In the genomic region with DNA sequence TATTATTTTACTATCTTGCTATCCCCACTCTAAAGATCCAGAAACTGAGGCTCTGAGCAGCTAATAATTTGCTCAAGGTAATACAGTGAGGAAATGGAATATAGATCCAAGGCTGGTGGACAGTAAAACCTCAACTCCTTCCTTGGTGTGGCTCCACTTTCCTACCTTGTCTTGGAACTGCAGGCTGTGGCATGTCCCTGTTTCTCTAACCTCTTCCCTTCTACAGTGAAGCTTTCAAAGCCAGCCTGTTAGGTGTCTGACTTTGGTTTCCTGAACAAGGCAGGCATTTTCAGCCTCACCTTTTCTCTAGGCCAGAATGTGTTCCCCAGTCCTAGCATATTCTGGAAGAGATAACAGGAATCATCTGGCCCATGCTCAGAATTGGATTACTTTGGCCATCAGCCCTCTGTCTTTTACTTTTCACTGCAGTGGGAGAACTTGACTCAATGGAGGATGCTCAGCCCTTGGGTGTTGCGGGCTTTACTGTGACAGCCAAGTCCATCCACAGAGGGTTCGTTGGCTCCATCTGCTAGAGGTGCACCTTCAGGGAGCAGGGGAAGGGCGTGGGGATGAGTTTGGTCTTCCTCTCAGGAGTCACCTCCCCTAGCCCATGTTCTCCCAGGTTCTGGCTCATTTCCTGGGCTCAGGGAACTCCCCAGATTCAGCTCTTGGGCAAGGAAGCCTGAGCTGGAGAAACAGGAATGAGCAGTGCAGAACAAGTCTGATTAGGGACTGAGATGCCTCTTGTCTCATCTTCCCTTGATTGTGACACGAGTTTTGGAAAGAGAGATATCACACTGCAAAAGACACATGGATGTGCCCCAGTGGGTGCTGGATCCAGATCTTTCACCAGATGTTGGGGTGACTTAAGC, we compare ENCODE assay signal across 14 cellular contexts. TPM values are rescaled to one million over a fixed set of nuclear protein-coding genes. Genes with fewer than 3 reads are reported as not detected.
DNase-seq lines count a peak whose midpoint lies in the region; ATAC-seq and TF ChIP-seq lines count a peak whose summit lies in the region.
"Had no signal": no experiment of that assay in that cellular context is flagged by ENCODE, and none has a peak within 500 bp of the region (broad histone marks: within the 10 kb centered on the region; RNA-seq: fewer than 3 reads in every experiment).

No MANE protein-coding gene starts in this region.

- intact Hi-C loops in PC-3 (cut with micrococcal nuclease) = no loop called here
- intact Hi-C loops in ovary (cut with DNase I) = no loop called here

- no TSS peak for BruUV-seq in PC-3 (replicated peaks; lab: Mats Ljungman, UMichigan)

- no peaks in the 10 kb centered on the region for H3K79me2 ChIP-seq in PC-3 (ENCODE audit: low read length)
- no peaks in the 10 kb centered on the region for H3K79me2 ChIP-seq in MM.1S (ENCODE audit: low read length)

- H3K4me1 Mint-ChIP-seq in CD8-positive, alpha-beta memory T cell = peaks cover 19 to 32% (median 26%) of the 10 kb centered on the region in 3 donors
- H3K4me1 Mint-ChIP-seq in effector memory CD8-positive, alpha-beta T cell (ENCODE audit: low read depth in 2 of 2) = peaks cover 7 to 23% of the 10 kb centered on the region in 2 donors
- H3K4me1 Mint-ChIP-seq in nephron = peaks cover 25% of the 10 kb centered on the region

- H3K27ac Mint-ChIP-seq in CD8-positive, alpha-beta memory T cell = no peak overlapping the region
- no peak overlapping the region for H3K27ac Mint-ChIP-seq in effector memory CD8-positive, alpha-beta T cell
- H3K27ac Mint-ChIP-seq in nephron = no peak overlapping the region

- H3K36me3 ChIP-seq in CD8-positive, alpha-beta memory T cell (ENCODE audit: insufficient read depth, low read length) = no peaks in the 10 kb centered on the region
- H3K36me3 ChIP-seq in PC-3 (ENCODE audit: low read depth, low read length) (no peaks in the 10 kb centered on the region), WERI-Rb-1 (no peaks in the 10 kb centered on the region), ovary (no peaks in the 10 kb centered on the region), MM.1S (replicated peaks; ENCODE audit: insufficient read depth, low read length) (no peaks in the 10 kb centered on the region)

- TF ChIP-seq CTCF in PC-3 (conservative IDR thresholded peaks at IDR 0.05; ENCODE audit: low read depth, low read length) = no peak
- TF ChIP-seq CTCF in nephron (IDR thresholded peaks at IDR 0.05; ENCODE audit: unreplicated experiment in 3 of 3) = no peak
- no peak for TF ChIP-seq CTCF in WERI-Rb-1 (IDR thresholded peaks at IDR 0.05; ENCODE audit: low read depth, low read length)
- no peak for TF ChIP-seq CTCF in ovary (IDR thresholded peaks at IDR 0.05)
- no peak for TF ChIP-seq CTCF in MM.1S (IDR thresholded peaks at IDR 0.05; ENCODE audit: low read length)

- H3K9ac ChIP-seq in PC-3 (ENCODE audit: low read length) (no peak overlapping the region), MM.1S (ENCODE audit: low read length) (no peak overlapping the region)

- peak overlapping the region; percentile 85; the same call in 1 of the 2 replicates for H3K4me2 ChIP-seq in PC-3 (ENCODE audit: low read length)
- H3K4me2 ChIP-seq in MM.1S (ENCODE audit: low read depth, low read length) = no peak overlapping the region

- no peak overlapping the region for H3K4me3 ChIP-seq in CD8-positive, alpha-beta memory T cell (ENCODE audit: low read length)
- H3K4me3 ChIP-seq in PC-3 (ENCODE audit: low read length) (no peak overlapping the region; the same call in 1 of the 2 replicates), WERI-Rb-1 (ENCODE audit: low read depth, low read length) (no peak overlapping the region), ovary (no peak overlapping the region), MM.1S (ENCODE audit: low read length) (no peak overlapping the region)

- H4K20me1 ChIP-seq in PC-3 (ENCODE audit: low read length) = no peaks in the 10 kb centered on the region
- no peaks in the 10 kb centered on the region for H4K20me1 ChIP-seq in MM.1S (ENCODE audit: insufficient read depth, low read length)

- TF ChIP-seq EP300 in ovary (IDR thresholded peaks at IDR 0.05) = no peak

- H3F3A ChIP-seq in PC-3 (ENCODE audit: low read length, unreplicated experiment) (no peaks in the 10 kb centered on the region), MM.1S (ENCODE audit: insufficient read depth, low read length) (no peaks in the 10 kb centered on the region)

- whole genome bisulfite sequencing in ovary, 3 donors = 90 to 95% (median 93%) methylated on average over 4 of the region's 4 CpGs

- CTCF ChIA-PET in CD8-positive, alpha-beta memory T cell (lab: Charles Lee) = interaction anchor here (0.6 to 1.6 kb wide), 3 partner anchors 15 to 257 kb away, joined by 5 read pairs; no protein-coding TSS in a partner anchor
- CTCF ChIA-PET in PC-3 (lab: Charles Lee) = interaction anchor here (0.9 kb wide), 1 partner anchor 11 kb away, joined by 5 read pairs; no protein-coding TSS in a partner anchor

- no peaks in the 10 kb centered on the region for H3K9me3 ChIP-seq in CD8-positive, alpha-beta memory T cell (ENCODE audit: low read length)
- no peaks in the 10 kb centered on the region for H3K9me3 ChIP-seq in PC-3 (ENCODE audit: low read length)
- no peaks in the 10 kb centered on the region for H3K9me3 ChIP-seq in WERI-Rb-1 (ENCODE audit: severe bottlenecking)
- no peaks in the 10 kb centered on the region for H3K9me3 ChIP-seq in ovary
- H3K9me3 ChIP-seq in MM.1S (replicated peaks; ENCODE audit: insufficient read depth, low read length) = no peaks in the 10 kb centered on the region

- no peak for ATAC-seq in PC-3
- no peak for ATAC-seq in effector memory CD8-positive, alpha-beta T cell (replicated peaks)

- no peaks in the 10 kb centered on the region for H3K36me3 Mint-ChIP-seq in CD8-positive, alpha-beta memory T cell
- no peaks in the 10 kb centered on the region for H3K36me3 Mint-ChIP-seq in effector memory CD8-positive, alpha-beta T cell (ENCODE audit: insufficient read depth)
- no peaks in the 10 kb centered on the region for H3K36me3 Mint-ChIP-seq in nephron (ENCODE audit: low read depth)

- peaks cover 12% of the 10 kb centered on the region for H3K27me3 ChIP-seq in CD8-positive, alpha-beta memory T cell (ENCODE audit: insufficient read depth, low read length, poor library complexity, severe bottlenecking)
- H3K27me3 ChIP-seq in PC-3 (ENCODE audit: low read length) (no peaks in the 10 kb centered on the region), WERI-Rb-1 (ENCODE audit: insufficient read depth, low read depth, severe bottlenecking) (no peaks in the 10 kb centered on the region), ovary (no peaks in the 10 kb centered on the region), MM.1S (replicated peaks; ENCODE audit: insufficient read depth, low read length) (peaks cover 7% of the 10 kb centered on the region; the same call in 1 of the 2 replicates)

- TF ChIP-seq POLR2A in ovary (IDR thresholded peaks at IDR 0.05) = no peak

- H3K9me2 ChIP-seq in PC-3 (replicated peaks; ENCODE audit: low read length) (no peaks in the 10 kb centered on the region), MM.1S (replicated peaks; ENCODE audit: insufficient read depth, low read length) (no peaks in the 10 kb centered on the region)

- H2AFZ ChIP-seq in PC-3 (ENCODE audit: low read length) = no peak overlapping the region
- no peak overlapping the region for H2AFZ ChIP-seq in MM.1S (ENCODE audit: low read length)

- no peak for DNase-seq in CD8-positive, alpha-beta memory T cell
- DNase-seq in PC-3 = no peak
- no peak for DNase-seq in effector memory CD8-positive, alpha-beta T cell
- DNase-seq in WERI-Rb-1 = no peak
- DNase-seq in stimulated activated CD4-positive, alpha-beta T cell treated with anti-CD3 and anti-CD28 coated beads, Interleukin-4, amount 100 ng/mL, for 1 hour = no peak
- DNase-seq in ovary = no peak
- DNase-seq in MM.1S = no peak
- DNase-seq: amniotic stem cell, erythroblast, NCI-H69, SHP77 treated with DMSO at 0.1 percent for 48 hours had no signal

- H3K4me1 ChIP-seq in CD8-positive, alpha-beta memory T cell (ENCODE audit: insufficient read depth, low read length) = peaks cover 9% of the 10 kb centered on the region
- peaks cover 20% of the 10 kb centered on the region for H3K4me1 ChIP-seq in PC-3 (ENCODE audit: insufficient read depth, low read length)
- H3K4me1 ChIP-seq in ovary (ENCODE audit: insufficient read depth) = peaks cover 3% of the 10 kb centered on the region
- H3K4me1 ChIP-seq in MM.1S (ENCODE audit: low read length) = no peaks in the 10 kb centered on the region

- no peak overlapping the region for H3K27ac ChIP-seq in CD8-positive, alpha-beta memory T cell (ENCODE audit: low read depth, low read length)
- H3K27ac ChIP-seq in PC-3 (ENCODE audit: low read length) (no peak overlapping the region), WERI-Rb-1 (no peak overlapping the region), ovary (no peak overlapping the region), MM.1S (ENCODE audit: low read length) (no peak overlapping the region)

- no peaks in the 10 kb centered on the region for H3K9me3 Mint-ChIP-seq in CD8-positive, alpha-beta memory T cell
- H3K9me3 Mint-ChIP-seq in effector memory CD8-positive, alpha-beta T cell = no peaks in the 10 kb centered on the region
- H3K9me3 Mint-ChIP-seq in nephron = no peaks in the 10 kb centered on the region

- POLR2A ChIA-PET in CD8-positive, alpha-beta memory T cell (lab: Charles Lee) = no interaction called here
- POLR2A ChIA-PET in PC-3 (lab: Charles Lee; ENCODE audit: unreplicated experiment) = interaction anchor here (0.6 kb wide), 1 partner anchor 153 kb away, joined by 5 read pairs; no protein-coding TSS in a partner anchor

- peak overlapping the region; percentile 39 to 86 (median 70) for H3K4me3 Mint-ChIP-seq in CD8-positive, alpha-beta memory T cell
- peak overlapping the region; percentile 71 to 72 for H3K4me3 Mint-ChIP-seq in effector memory CD8-positive, alpha-beta T cell
- peak overlapping the region; percentile 68 to 76 (median 73) for H3K4me3 Mint-ChIP-seq in nephron

- H3K27me3 Mint-ChIP-seq in CD8-positive, alpha-beta memory T cell = peaks cover 16 to 29% of the 10 kb centered on the region in 2 donors
- peaks cover 32 to 43% of the 10 kb centered on the region in 2 donors for H3K27me3 Mint-ChIP-seq in effector memory CD8-positive, alpha-beta T cell
- peaks cover 47% of the 10 kb centered on the region for H3K27me3 Mint-ChIP-seq in nephron (ENCODE audit: low read depth)

RNA-seq across cellular contexts. Expression of gene NIPAL4, which starts 1.1 kb away (rescaled TPM):
- 1 to 10 TPM; 1.1 to 1.4 TPM for total RNA-seq in CD8-positive, alpha-beta memory T cell
- polyA plus RNA-seq in CD8-positive, alpha-beta memory T cell = not detected
- 1.0 and 1.8 TPM in 2 replicates for total RNA-seq in PC-3 (2014; rRNA removed)
- total RNA-seq in ovary = under 1 TPM in 1 of 7 donors, not detected in 6; 0.80 TPM
- polyA plus RNA-seq in ovary = not detected
- total RNA-seq: H4 had no signal
- polyA plus RNA-seq: neural cell had no signal
